8 cellular contexts compared by ENCODE assay signal in genomic region chr3:31918179-31919165, GRCh38.
DNase-seq lines count a peak whose midpoint lies in the region; ATAC-seq and TF ChIP-seq lines count a peak whose summit lies in the region.

No MANE protein-coding gene starts in this region.

- H3K4me1 Mint-ChIP-seq in WTC11 (peaks cover 63% of the 10 kb centered on the region), nephron (peaks cover 30% of the 10 kb centered on the region)

- H3K27me3 Mint-ChIP-seq in WTC11 (ENCODE audit: low read depth) (no peaks in the 10 kb centered on the region), nephron (ENCODE audit: low read depth) (no peaks in the 10 kb centered on the region)

- POLR2A ChIA-PET in WTC11 (lab: Charles Lee), result no interaction called here

- H3K4me3 Mint-ChIP-seq in WTC11 (peak overlapping the region; percentile 7; the same call in 1 of the 2 replicates), nephron (peak overlapping the region; percentile 42 to 66 (median 61))

- DNase-seq in WTC11 (ENCODE audit: low spot score), result no peak
- DNase-seq in NCI-H526 treated with DMSO at 0.1 percent for 48 hours (lab: John Stamatoyannopoulos, UW), result no peak
- no peak for DNase-seq in NCI-H82 treated with DMSO at 0.1 percent for 48 hours (lab: John Stamatoyannopoulos, UW; ENCODE audit: unreplicated experiment)
- DNase-seq in NCI-H1092 (lab: John Stamatoyannopoulos, UW), result no peak
- DNase-seq in SW480 (ENCODE audit: low spot score), result no peak

- H3K27ac Mint-ChIP-seq in WTC11 (peak overlapping the region; percentile 98), nephron (peak overlapping the region; percentile 82 to 85 (median 85))

- no peak for TF ChIP-seq CTCF in WTC11 (IDR thresholded peaks at IDR 0.05)
- TF ChIP-seq CTCF in nephron (IDR thresholded peaks at IDR 0.05; ENCODE audit: unreplicated experiment in 3 of 3), result no peak

- peaks cover 28% of the 10 kb centered on the region for H3K9me3 Mint-ChIP-seq in WTC11
- H3K9me3 Mint-ChIP-seq in nephron, result peaks cover 18% of the 10 kb centered on the region

- H3K36me3 Mint-ChIP-seq in WTC11 (peaks cover 36% of the 10 kb centered on the region), nephron (ENCODE audit: low read depth) (peaks cover 6% of the 10 kb centered on the region)

- CTCF ChIA-PET in WTC11 (lab: Charles Lee), result interaction anchor here (1.0 to 2.1 kb wide), 3 partner anchors 9 to 194 kb away, joined by 3 to 6 read pairs (median 4); no protein-coding TSS in a partner anchor

- ATAC-seq in GM18909 (IDR thresholded peaks at IDR 0.05; ENCODE audit: poor library complexity, unreplicated experiment) (peak; percentile 68), HG02840 (IDR thresholded peaks at IDR 0.05; ENCODE audit: low FRiP score, unreplicated experiment) (peak; percentile 55), WTC11 (peak; percentile 40)

TF ChIP-seq in WTC11, 78 proteins besides CTCF, POLR2A, EP300 and RAD21:
- no peak for TF ChIP-seq RORB (CRISPR knock-in tag; IDR thresholded peaks at IDR 0.05)
- no peak for TF ChIP-seq ZNF281 (CRISPR knock-in tag; IDR thresholded peaks at IDR 0.05)
- no peak for TF ChIP-seq E2F4 (CRISPR knock-in tag; IDR thresholded peaks at IDR 0.05; ENCODE audit: borderline replicate concordance, low read depth)
